In the genomic region with DNA sequence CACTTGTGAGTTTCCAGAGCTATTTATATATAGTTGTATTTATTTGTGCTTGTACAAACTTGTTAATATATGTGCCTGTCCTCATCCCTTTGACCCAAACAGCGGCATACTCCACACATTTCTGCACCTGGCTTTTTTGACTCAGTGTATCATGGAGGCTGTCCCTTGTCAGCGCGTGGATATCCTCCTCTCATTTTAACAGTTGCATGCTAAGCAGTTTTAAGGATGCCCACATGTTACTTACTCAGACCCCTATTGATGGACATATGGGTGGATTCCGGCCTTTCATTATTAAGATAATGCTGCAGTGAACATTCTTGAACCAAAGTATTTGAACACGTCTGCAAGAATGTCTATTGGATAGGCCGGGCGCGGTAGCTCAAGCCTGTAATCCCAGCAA, we compare ENCODE assay signal across 9 cellular contexts. TPM values are rescaled to one million over a fixed set of nuclear protein-coding genes. Genes with fewer than 3 reads are reported as not detected.
DNase-seq lines count a peak whose midpoint lies in the region; ATAC-seq and TF ChIP-seq lines count a peak whose summit lies in the region.
"Had no signal": no experiment of that assay in that cellular context is flagged by ENCODE, and none has a peak within 500 bp of the region (broad histone marks: within the 10 kb centered on the region; RNA-seq: fewer than 3 reads in every experiment).

No MANE protein-coding gene starts in this region.

- 93% methylated on average over 8 of the region's 8 CpGs for WGBS in hepatocyte (ENCODE audit: low lambda C conversion rate, missing lambda C conversion rate)

- no peaks in the 10 kb centered on the region for H3K4me1 ChIP-seq in hepatocyte (ENCODE audit: insufficient read depth)

- H3K27me3 Mint-ChIP-seq in activated T-cell treated with anti-CD3 and anti-CD28 coated beads, Interleukin-2, amount 50 U/mL, for 72 hours (ENCODE audit: low read depth) = no peaks in the 10 kb centered on the region
- no peaks in the 10 kb centered on the region for H3K27me3 Mint-ChIP-seq in stimulated activated naive CD8-positive, alpha-beta T cell treated with anti-CD3 and anti-CD28 coated beads, Interleukin-15, amount 100 ng/mL, for 72 hours

- H3K27ac ChIP-seq in WERI-Rb-1 (peak overlapping the region; percentile 84), hepatocyte (no peak overlapping the region)

- no peak overlapping the region for H3K27ac Mint-ChIP-seq in activated T-cell treated with anti-CD3 and anti-CD28 coated beads, Interleukin-2, amount 50 U/mL, for 72 hours
- H3K27ac Mint-ChIP-seq in stimulated activated naive CD8-positive, alpha-beta T cell treated with anti-CD3 and anti-CD28 coated beads, Interleukin-15, amount 100 ng/mL, for 72 hours = no peak overlapping the region

- H3K4me3 ChIP-seq in WERI-Rb-1 (ENCODE audit: low read depth, low read length) (no peak overlapping the region), hepatocyte (no peak overlapping the region)

- no peak for DNase-seq in activated T-cell treated with anti-CD3 and anti-CD28 coated beads, Interleukin-2, amount 50 U/mL, for 72 hours
- no peak for DNase-seq in activated T-cell treated with anti-CD3 and anti-CD28 coated beads, Interleukin-2, amount 50 U/mL, for 48 hours
- DNase-seq in WERI-Rb-1 = no peak
- DNase-seq in hepatocyte (ENCODE audit: low spot score) = no peak
- DNase-seq in stimulated activated naive CD8-positive, alpha-beta T cell treated with anti-CD3 and anti-CD28 coated beads, Interleukin-15, amount 100 ng/mL, for 72 hours = no peak
- DNase-seq in NCI-H69 (lab: John Stamatoyannopoulos, UW) = no peak
- no peak for DNase-seq in NK-92 treated with Interleukin-12 subunit alpha and Interleukin-12 subunit beta, amount 100 ng/mL, for 24 hours (lab: John Stamatoyannopoulos, UW)
- DNase-seq: esophagus squamous epithelium had no signal

- H3K4me1 Mint-ChIP-seq in activated T-cell treated with anti-CD3 and anti-CD28 coated beads, Interleukin-2, amount 50 U/mL, for 72 hours (ENCODE audit: low read depth) = peaks cover 64% of the 10 kb centered on the region
- H3K4me1 Mint-ChIP-seq in stimulated activated naive CD8-positive, alpha-beta T cell treated with anti-CD3 and anti-CD28 coated beads, Interleukin-15, amount 100 ng/mL, for 72 hours = peaks cover 57% of the 10 kb centered on the region

- H3K9me3 ChIP-seq in WERI-Rb-1 (ENCODE audit: severe bottlenecking) (no peaks in the 10 kb centered on the region), hepatocyte (ENCODE audit: low read depth) (no peaks in the 10 kb centered on the region)
- H3K9me3 ChIP-seq: esophagus squamous epithelium had no signal

- H4K20me1 ChIP-seq in hepatocyte (ENCODE audit: insufficient read depth, poor library complexity, severe bottlenecking) = no peaks in the 10 kb centered on the region

- H3K36me3 ChIP-seq in WERI-Rb-1 (peaks cover 6% of the 10 kb centered on the region; the same call in 1 of the 2 replicates), hepatocyte (replicated peaks; ENCODE audit: insufficient read depth, low read depth) (no peaks in the 10 kb centered on the region)
- H3K36me3 ChIP-seq: esophagus squamous epithelium had no signal

- H3K27me3 ChIP-seq in WERI-Rb-1 (ENCODE audit: insufficient read depth, low read depth, severe bottlenecking) (no peaks in the 10 kb centered on the region), hepatocyte (no peaks in the 10 kb centered on the region)
- H3K27me3 ChIP-seq: esophagus squamous epithelium had no signal

- TF ChIP-seq CTCF in WERI-Rb-1 (IDR thresholded peaks at IDR 0.05; ENCODE audit: low read depth, low read length) = no peak
- TF ChIP-seq CTCF in hepatocyte (IDR thresholded peaks at IDR 0.05; ENCODE audit: poor library complexity) = no peak

- no peaks in the 10 kb centered on the region for H3K9me2 ChIP-seq in hepatocyte (replicated peaks; ENCODE audit: insufficient read depth)

- H2AFZ ChIP-seq in hepatocyte = no peak overlapping the region

- ATAC-seq in activated T-cell treated with anti-CD3 and anti-CD28 coated beads, Interleukin-2, amount 50 U/mL, for 72 hours (replicated peaks in 1 of 2) = no peak
- no peak for ATAC-seq in stimulated activated naive CD8-positive, alpha-beta T cell treated with anti-CD3 and anti-CD28 coated beads, Interleukin-15, amount 100 ng/mL, for 72 hours
- no peak for ATAC-seq in GM19395 (IDR thresholded peaks at IDR 0.05; ENCODE audit: unreplicated experiment)

- peak overlapping the region; percentile 42 to 43 for H3K4me3 Mint-ChIP-seq in activated T-cell treated with anti-CD3 and anti-CD28 coated beads, Interleukin-2, amount 50 U/mL, for 72 hours
- H3K4me3 Mint-ChIP-seq in stimulated activated naive CD8-positive, alpha-beta T cell treated with anti-CD3 and anti-CD28 coated beads, Interleukin-15, amount 100 ng/mL, for 72 hours = peak overlapping the region; percentile 42 to 56

- peak overlapping the region; percentile 85 for H3K4me2 ChIP-seq in hepatocyte

- H3K36me3 Mint-ChIP-seq in activated T-cell treated with anti-CD3 and anti-CD28 coated beads, Interleukin-2, amount 50 U/mL, for 72 hours (ENCODE audit: insufficient read depth in 2 of 2) = no peaks in the 10 kb centered on the region

- H3K79me2 ChIP-seq in hepatocyte = peaks cover 22% of the 10 kb centered on the region

- H3K9me3 Mint-ChIP-seq in activated T-cell treated with anti-CD3 and anti-CD28 coated beads, Interleukin-2, amount 50 U/mL, for 72 hours = no peaks in the 10 kb centered on the region
- no peaks in the 10 kb centered on the region for H3K9me3 Mint-ChIP-seq in stimulated activated naive CD8-positive, alpha-beta T cell treated with anti-CD3 and anti-CD28 coated beads, Interleukin-15, amount 100 ng/mL, for 72 hours

RNA-seq across cellular contexts. Expression of a gene that starts 0.7 kb away (rescaled TPM):
- total RNA-seq in activated T-cell treated with anti-CD3 and anti-CD28 coated beads, Interleukin-2, amount 50 U/mL, for 72 hours = 10 to 100 TPM in 1 of 2 donors, 1 to 10 TPM in 1; 9.0 to 10.8 TPM
- 10.1 and 12.9 TPM in 2 replicates for total RNA-seq in hepatocyte
- polyA plus RNA-seq in hepatocyte = 5.6 and 7.1 TPM in 2 replicates
